ENCODE assay signal across 19 cellular contexts in the genomic region with DNA sequence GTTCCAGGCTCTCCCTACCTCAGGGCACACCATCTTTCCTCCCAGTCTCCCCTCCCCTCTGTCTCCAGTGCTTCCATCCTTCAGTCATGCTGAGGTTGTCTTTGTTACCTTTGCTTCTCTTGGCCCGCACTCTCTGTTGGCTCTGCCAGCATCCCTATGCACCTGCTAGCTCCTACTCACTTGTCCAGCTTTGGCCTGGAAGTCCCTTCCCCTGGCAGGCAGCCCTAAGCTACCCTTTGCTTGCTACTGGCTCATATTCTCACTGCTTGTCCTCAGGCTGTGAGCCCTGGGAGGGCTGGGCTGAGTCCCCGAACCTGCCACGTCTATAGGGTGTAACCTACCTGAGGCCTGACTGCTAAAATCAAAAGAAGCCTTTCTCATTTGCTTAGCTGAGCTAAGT.
A peak's percentile ranks its signal among the peaks of the same experiment; 100 is the strongest.
DNase-seq lines count a peak whose midpoint lies in the region; ATAC-seq and TF ChIP-seq lines count a peak whose summit lies in the region.
"Had no signal": no experiment of that assay in that cellular context is flagged by ENCODE, and none has a peak within 500 bp of the region (broad histone marks: within the 10 kb centered on the region; RNA-seq: fewer than 3 reads in every experiment).

No MANE protein-coding gene starts in this region.

- no peaks in the 10 kb centered on the region for H3K9me3 ChIP-seq in heart left ventricle
- H3K9me3 ChIP-seq in thyroid gland, result no peaks in the 10 kb centered on the region
- H3K9me3 ChIP-seq: esophagus muscularis mucosa had no signal

- TF ChIP-seq CTCF in heart left ventricle (IDR thresholded peaks at IDR 0.05) (no peak), thyroid gland (IDR thresholded peaks at IDR 0.05) (no peak)

- peaks cover 0 to 70% (median 39%) of the 10 kb centered on the region in 12 donors for H3K4me1 ChIP-seq in heart left ventricle
- peaks cover 34 to 53% of the 10 kb centered on the region in 2 donors for H3K4me1 ChIP-seq in thyroid gland

- no peaks in the 10 kb centered on the region for H3K27me3 Mint-ChIP-seq in activated T-helper 17 cell treated with anti-CD3 and anti-CD28 coated beads, Interleukin-2, amount 50 U/mL, for 72 hours
- H3K27me3 Mint-ChIP-seq: naive thymus-derived CD4-positive, alpha-beta T cell had no signal

- 52 to 65% (median 64%) methylated on average over 3 of the region's 3 CpGs for WGBS in heart left ventricle, 4 donors
- 37 to 66% methylated on average over 3 of the region's 3 CpGs for WGBS in thyroid gland, 2 donors

- H3K9me3 Mint-ChIP-seq in activated T-helper 17 cell treated with anti-CD3 and anti-CD28 coated beads, Interleukin-2, amount 50 U/mL, for 72 hours, result no peaks in the 10 kb centered on the region
- H3K9me3 Mint-ChIP-seq: naive thymus-derived CD4-positive, alpha-beta T cell had no signal

- H3K27me3 ChIP-seq in heart left ventricle (no peaks in the 10 kb centered on the region), thyroid gland (no peaks in the 10 kb centered on the region)
- H3K27me3 ChIP-seq: esophagus muscularis mucosa had no signal

- no peaks in the 10 kb centered on the region for H3K36me3 Mint-ChIP-seq in activated T-helper 17 cell treated with anti-CD3 and anti-CD28 coated beads, Interleukin-2, amount 50 U/mL, for 72 hours (ENCODE audit: low read depth)
- H3K36me3 Mint-ChIP-seq: naive thymus-derived CD4-positive, alpha-beta T cell had no signal

- peak overlapping the region in 8 of 12 donors; percentile 13 to 68 (median 47) for H3K27ac ChIP-seq in heart left ventricle
- peak overlapping the region in 2 of 3 donors; percentile 12 to 15 for H3K27ac ChIP-seq in thyroid gland
- H3K27ac ChIP-seq: 22Rv1 had no signal

- H3K4me3 ChIP-seq in heart left ventricle (no peak overlapping the region), thyroid gland (replicated peaks in 1 of 3) (no peak overlapping the region)
- H3K4me3 ChIP-seq: esophagus muscularis mucosa, GM12878, skin epidermis had no signal

- TF ChIP-seq POLR2A in heart left ventricle (IDR thresholded peaks at IDR 0.05), result no peak
- no peak for TF ChIP-seq POLR2A in thyroid gland (IDR thresholded peaks at IDR 0.05)

- intact Hi-C loops in heart left ventricle (cut with DNase I) (loop anchor here in 5 of 10 donors (5.0 to 10.0 kb wide), 5 partner anchors 108 to 370 kb away; no protein-coding TSS in a partner anchor), thyroid gland (cut with DNase I) (no loop called here)

- peak overlapping the region; percentile 7 for H3K27ac Mint-ChIP-seq in activated T-helper 17 cell treated with anti-CD3 and anti-CD28 coated beads, Interleukin-2, amount 50 U/mL, for 72 hours

- ATAC-seq in activated T-helper 17 cell treated with anti-CD3 and anti-CD28 coated beads, Interleukin-2, amount 50 U/mL, for 72 hours (replicated peaks), result no peak
- ATAC-seq in heart left ventricle (peak in 3 of 4 donors; percentile 16 to 36 (median 31)), left lobe of liver (no peak)
- ATAC-seq: GM12878; naive thymus-derived CD4-positive, alpha-beta T cell had no signal

- DNase-seq in NCI-H345 (lab: John Stamatoyannopoulos, UW) (peak; percentile 33), NCI-H345 treated with DMSO at 0.1 percent for 48 hours (lab: John Stamatoyannopoulos, UW; ENCODE audit: unreplicated experiment) (no peak), heart left ventricle (no peak), thyroid gland (peak; percentile 64 to 75), left lobe of liver (ENCODE audit: low spot score) (no peak), islet precursor cell (no peak)
- no peak for DNase-seq in activated CD4-positive, CD25-positive, alpha-beta regulatory T cell (lab: John Stamatoyannopoulos, UW)
- DNase-seq: activated naive CD4-positive, alpha-beta T cell; KG1; mammary epithelial cell; naive thymus-derived CD4-positive, alpha-beta T cell; NCI-H2171; NCI-H774; stimulated activated CD4-positive, alpha-beta T cell treated with anti-CD3 and anti-CD28 coated beads, Interleukin-4, amount 100 ng/mL, for 24 hours had no signal

- H3K36me3 ChIP-seq in heart left ventricle (no peaks in the 10 kb centered on the region), thyroid gland (no peaks in the 10 kb centered on the region)
- H3K36me3 ChIP-seq: esophagus muscularis mucosa had no signal

- H3K4me1 Mint-ChIP-seq in activated T-helper 17 cell treated with anti-CD3 and anti-CD28 coated beads, Interleukin-2, amount 50 U/mL, for 72 hours, result no peaks in the 10 kb centered on the region

- H3K4me3 Mint-ChIP-seq in activated T-helper 17 cell treated with anti-CD3 and anti-CD28 coated beads, Interleukin-2, amount 50 U/mL, for 72 hours, result no peak overlapping the region

Comparison
In these comparisons a context has a peak if more than half of its experiments do, and no peak if none do; other contexts are left out.
1. DNase-seq: peak in NCI-H345 (single experiment) and thyroid gland (2 of 2); none in NCI-H345 treated with DMSO at 0.1 percent for 48 hours (single experiment), heart left ventricle (0 of 5), left lobe of liver (single experiment), activated CD4-positive, CD25-positive, alpha-beta regulatory T cell (0 of 4) and islet precursor cell (single experiment).
2. ATAC-seq: peak in heart left ventricle (3 of 4); none in activated T-helper 17 cell treated with anti-CD3 and anti-CD28 coated beads, Interleukin-2, amount 50 U/mL, for 72 hours (single experiment) and left lobe of liver (single experiment).